In genomic region chr22:44608606-44609226, GRCh38 we compare ENCODE assay signal across 25 cellular contexts.
"Had no signal": no experiment of that assay in that cellular context is flagged by ENCODE, and none has a peak within 500 bp of the region (broad histone marks: within the 10 kb centered on the region; RNA-seq: fewer than 3 reads in every experiment).

No MANE protein-coding gene starts in this region.

- H3K4me1 Mint-ChIP-seq: activated CD4-positive, alpha-beta T cell treated with anti-CD3 and anti-CD28 coated beads for 36 hours; activated naive CD4-positive, alpha-beta T cell treated with anti-CD3 and anti-CD28 coated beads, Interleukin-2, amount 10 ng/mL, durations not matched to agents 7 days and 5 days; activated naive CD8-positive, alpha-beta T cell treated with anti-CD3 and anti-CD28 coated beads for 36 hours; activated T-helper 17 cell treated with anti-CD3 and anti-CD28 coated beads, Interleukin-2, amount 50 U/mL, for 72 hours had no signal

- H3K4me3 ChIP-seq: SJSA1 had no signal

- ATAC-seq: activated CD4-positive, alpha-beta T cell treated with anti-CD3 and anti-CD28 coated beads for 36 hours; activated T-helper 17 cell treated with anti-CD3 and anti-CD28 coated beads, Interleukin-2, amount 50 U/mL, for 72 hours; Panc1; T-helper 17 cell had no signal

- H3K9ac ChIP-seq: KMS-11 had no signal

- H3K27ac Mint-ChIP-seq: activated CD4-positive, alpha-beta memory T cell treated with anti-CD3 and anti-CD28 coated beads, Interleukin-2, amount 10 ng/mL, durations not matched to agents 7 days and 5 days; activated CD4-positive, alpha-beta T cell treated with anti-CD3 and anti-CD28 coated beads for 36 hours; activated naive CD8-positive, alpha-beta T cell treated with anti-CD3 and anti-CD28 coated beads for 36 hours; activated T-helper 17 cell treated with anti-CD3 and anti-CD28 coated beads, Interleukin-2, amount 50 U/mL, for 72 hours; T-helper 17 cell had no signal

- H3K4me3 Mint-ChIP-seq: activated CD4-positive, alpha-beta memory T cell treated with anti-CD3 and anti-CD28 coated beads, Interleukin-2, amount 10 ng/mL, durations not matched to agents 7 days and 5 days; activated CD4-positive, alpha-beta T cell treated with anti-CD3 and anti-CD28 coated beads for 36 hours; activated naive CD4-positive, alpha-beta T cell treated with anti-CD3 and anti-CD28 coated beads, Interleukin-2, amount 10 ng/mL, durations not matched to agents 7 days and 5 days; activated naive CD8-positive, alpha-beta T cell treated with anti-CD3 and anti-CD28 coated beads for 36 hours; activated T-helper 17 cell treated with anti-CD3 and anti-CD28 coated beads, Interleukin-2, amount 50 U/mL, for 72 hours; T-helper 17 cell had no signal

- H3K36me3 ChIP-seq: SJSA1 had no signal

- DNase-seq: activated CD4-positive, alpha-beta memory T cell treated with anti-CD3 and anti-CD28 coated beads, Interleukin-2, amount 10 ng/mL, durations not matched to agents 7 days and 5 days; activated CD4-positive, alpha-beta T cell treated with anti-CD3 and anti-CD28 coated beads for 36 hours; activated CD4-positive, alpha-beta T cell treated with anti-CD3 and anti-CD28 coated beads, Interleukin-2, amount 50 U/mL, for 1 hour; activated CD4-positive, CD25-positive, alpha-beta regulatory T cell; activated gamma-delta T cell treated with Interleukin-2 at 50 U/mL for 16 hours; activated naive CD4-positive, alpha-beta T cell treated with anti-CD3 and anti-CD28 coated beads, Interleukin-2, amount 10 ng/mL, durations not matched to agents 7 days and 5 days; activated naive CD8-positive, alpha-beta T cell treated with anti-CD3 and anti-CD28 coated beads for 36 hours; activated T-cell treated with anti-CD3 and anti-CD28 coated beads for 4 hours; activated T-cell treated with anti-CD3 and anti-CD28 coated beads, Interleukin-2, amount 50 U/mL, for 48 hours; NCI-H1092; NCI-H1417; NCI-H1694; NCI-H2029; NCI-H2107; NCI-H226; NCI-H526; NCI-H774; RPMI8226; SHP77; T-helper 17 cell; T-helper 9 cell had no signal

- H3K4me1 ChIP-seq: SJSA1 had no signal

- H3K27me3 ChIP-seq: SJSA1 had no signal

- H3K4me2 ChIP-seq: KMS-11 had no signal

- H3K27ac ChIP-seq: KMS-11, SJSA1 had no signal

- H3K36me3 Mint-ChIP-seq: activated naive CD8-positive, alpha-beta T cell treated with anti-CD3 and anti-CD28 coated beads for 36 hours had no signal
